8 cellular contexts compared by ENCODE assay signal in genomic region chr12:91382081-91382543, GRCh38.
DNase-seq lines count a peak whose midpoint lies in the region; ATAC-seq and TF ChIP-seq lines count a peak whose summit lies in the region.

No MANE protein-coding gene starts in this region.

- DNase-seq in GM12865 (ENCODE audit: low read depth) = peak; percentile 88
- peak; percentile 64 for DNase-seq in NCI-H1694 treated with DMSO at 0.1 percent for 48 hours (lab: John Stamatoyannopoulos, UW)
- DNase-seq in T-helper 9 cell = peak; percentile 89
- peak; percentile 93 for DNase-seq in astrocyte of the hippocampus (ENCODE audit: low read depth, low spot score)
- DNase-seq in iPS DF 19.7 (ENCODE audit: low read depth, low spot score) = peak; percentile 69
- peak; percentile 93 for DNase-seq in sciatic nerve (ENCODE audit: low spot score)

- intact Hi-C loops in sciatic nerve (cut with DNase I) = no loop called here

- ATAC-seq in HG02884 (IDR thresholded peaks at IDR 0.05; ENCODE audit: unreplicated experiment) (peak; percentile 70), sciatic nerve (peak; percentile 86), GM21381 (IDR thresholded peaks at IDR 0.05; ENCODE audit: unreplicated experiment) (no peak)

- peak; percentile 81 for TF ChIP-seq CTCF in GM12865 (IDR thresholded peaks at IDR 0.05; ENCODE audit: insufficient read depth, low read depth, low read length, missing control alignments)

- H3K4me3 ChIP-seq in GM12865 (ENCODE audit: low read depth, low read length) = peak overlapping the region; percentile 42
